33 cellular contexts compared by ENCODE assay signal in genomic region chr2:166152064-166152463, GRCh38. TPM values are rescaled to one million over a fixed set of nuclear protein-coding genes. Genes with fewer than 3 reads are reported as not detected.
"Had no signal": no experiment of that assay in that cellular context is flagged by ENCODE, and none has a peak within 500 bp of the region (broad histone marks: within the 10 kb centered on the region; RNA-seq: fewer than 3 reads in every experiment).

No MANE protein-coding gene starts in this region.

- DNase-seq: activated B cell treated with CpG ODN at 0.5 μM for 24 hours; activated CD4-positive, alpha-beta T cell treated with anti-CD3 and anti-CD28 coated beads for 48 hours; activated CD4-positive, alpha-beta T cell treated with anti-CD3 and anti-CD28 coated beads, Interleukin-2, amount 50 U/mL, for 1 hour; activated CD4-positive, alpha-beta T cell treated with anti-CD3 and anti-CD28 coated beads, Interleukin-2, amount 50 U/mL, for 48 hours; activated CD8-positive, alpha-beta memory T cell treated with anti-CD3 and anti-CD28 coated beads for 24 hours; activated CD8-positive, alpha-beta T cell treated with anti-CD3 and anti-CD28 coated beads for 36 hours; activated effector memory CD4-positive, alpha-beta T cell treated with Interleukin-2 at 50 U/mL for 16 hours; activated gamma-delta T cell treated with Interleukin-2 at 50 U/mL for 16 hours; activated naive CD4-positive, alpha-beta T cell treated with anti-CD3 and anti-CD28 coated beads, Interleukin-2, amount 50 U/mL, for 16 hours; activated naive CD4-positive, alpha-beta T cell treated with Interleukin-2 at 50 U/mL for 16 hours; activated T-cell treated with anti-CD3 and anti-CD28 coated beads, Interleukin-2, amount 50 U/mL, for 4 hours; amniotic stem cell; anterior cingulate cortex; caudate nucleus; cortex of kidney; dermis blood vessel endothelial cell; effector CD4-positive, alpha-beta T cell; effector memory CD8-positive, alpha-beta T cell; esophagus squamous epithelium; head of caudate nucleus; T-helper 2 cell had no signal

- ATAC-seq: activated CD4-positive, CD25-positive, alpha-beta regulatory T cell treated with anti-CD3 and anti-CD28 coated beads, Interleukin-2, amount 50 U/mL, for 24 hours; activated CD8-positive, alpha-beta T cell treated with anti-CD3 and anti-CD28 coated beads for 36 hours; activated T-cell treated with anti-CD3 and anti-CD28 coated beads, Interleukin-2, amount 50 U/mL, for 4 hours; activated T-helper 17 cell treated with anti-CD3 and anti-CD28 coated beads, Interleukin-2, amount 50 U/mL, for 72 hours; effector memory CD8-positive, alpha-beta T cell had no signal

- H3K9me3 ChIP-seq: esophagus squamous epithelium had no signal

- H3K4me3 ChIP-seq: esophagus squamous epithelium had no signal

- FAIRE-seq: astrocyte, colon, endometrium, endothelial cell of umbilical vein, frontal cortex had no signal

- H3K4me1 ChIP-seq: esophagus squamous epithelium had no signal

- H3K27ac ChIP-seq: epithelial cell of prostate, esophagus squamous epithelium, VCaP had no signal

- H3K36me3 ChIP-seq: esophagus squamous epithelium had no signal

- H3K27me3 ChIP-seq: esophagus squamous epithelium had no signal

RNA-seq across cellular contexts. Expression of gene SCN1A, which starts 24.2 kb away (rescaled TPM):
- total RNA-seq: activated B cell treated with CpG ODN at 0.5 μM for 24 hours; activated CD8-positive, alpha-beta T cell treated with anti-CD3 and anti-CD28 coated beads for 36 hours; activated T-cell treated with anti-CD3 and anti-CD28 coated beads, Interleukin-2, amount 50 U/mL, for 4 hours; activated T-helper 17 cell treated with anti-CD3 and anti-CD28 coated beads, Interleukin-2, amount 50 U/mL, for 72 hours; astrocyte; dermis blood vessel endothelial cell; endothelial cell of umbilical vein; esophagus squamous epithelium; fibroblast of villous mesenchyme; T-helper 1 cell treated with Interleukin-12 subunit alpha and Interleukin-12 subunit beta and Interleukin-4 antibody, amounts not matched to agents 30 ng/mL and 1 ng/mL, for 36 hours had no signal
- polyA plus RNA-seq: endothelial cell of umbilical vein, esophagus had no signal
